ENCODE assay signal across 4 cellular contexts in genomic region chr5:80805038-80805437, GRCh38.
"Had no signal": no experiment of that assay in that cellular context is flagged by ENCODE, and none has a peak within 500 bp of the region (broad histone marks: within the 10 kb centered on the region; RNA-seq: fewer than 3 reads in every experiment).

No MANE protein-coding gene starts in this region.

- H2AFZ ChIP-seq: GM23338 had no signal

- ATAC-seq: GM23338 had no signal

- H3K4me3 ChIP-seq: GM23338 had no signal

- DNase-seq: H9, HCEC 1CT, IMR-90 had no signal

- H3K4me2 ChIP-seq: GM23338 had no signal
